Comparison of ENCODE assay signal across 18 cellular contexts in the genomic region with DNA sequence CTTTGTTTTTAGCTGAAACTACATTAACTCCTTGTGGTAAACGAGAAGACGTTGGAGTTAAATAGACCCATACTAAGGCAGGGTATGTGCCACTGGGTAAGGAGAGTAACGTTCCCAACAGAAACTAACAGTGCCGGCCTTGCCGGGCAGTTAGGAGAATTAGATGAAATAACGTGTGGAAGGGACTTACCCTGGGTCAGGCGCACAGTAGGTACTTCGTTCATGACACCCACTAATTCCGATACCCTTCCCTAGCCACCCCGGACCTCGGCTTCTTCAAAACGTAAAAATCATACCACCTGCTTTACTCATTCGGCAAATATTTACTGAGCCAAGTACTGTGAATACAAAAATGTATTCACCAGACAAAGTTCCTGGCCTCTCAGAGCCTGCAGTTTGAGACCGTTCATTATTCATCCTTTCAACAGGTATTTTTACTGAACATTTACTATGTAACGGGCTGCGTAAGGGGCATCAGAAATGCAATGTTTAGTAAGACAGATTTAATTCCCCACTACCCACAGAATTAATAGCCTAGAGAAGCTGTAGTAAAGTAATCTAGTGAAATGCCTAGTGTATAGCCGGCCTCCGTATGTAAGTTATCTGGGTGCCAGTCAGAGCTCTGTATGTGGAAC. TPM values are rescaled to one million over a fixed set of nuclear protein-coding genes. Genes with fewer than 3 reads are reported as not detected.
DNase-seq lines count a peak whose midpoint lies in the region; ATAC-seq and TF ChIP-seq lines count a peak whose summit lies in the region.
"Had no signal": no experiment of that assay in that cellular context is flagged by ENCODE, and none has a peak within 500 bp of the region (broad histone marks: within the 10 kb centered on the region; RNA-seq: fewer than 3 reads in every experiment).

No MANE protein-coding gene starts in this region.

- no peak for ATAC-seq in left cardiac atrium
- ATAC-seq in HG03571 (IDR thresholded peaks at IDR 0.05; ENCODE audit: unreplicated experiment), result no peak
- ATAC-seq: GM12878 had no signal

- H3K9ac ChIP-seq in endodermal cell (ENCODE audit: extremely low read depth, low read length, poor library complexity, severe bottlenecking), result no peak overlapping the region
- H3K9ac ChIP-seq: GM23248 had no signal

- no peaks in the 10 kb centered on the region for H3K36me3 Mint-ChIP-seq in endodermal cell (ENCODE audit: low read depth)
- H3K36me3 Mint-ChIP-seq: IgD-negative memory B cell had no signal

- H3K4me3 ChIP-seq in endodermal cell (ENCODE audit: low read length), result no peak overlapping the region
- H3K4me3 ChIP-seq: GM12878, GM23248 had no signal

- no peak overlapping the region for H3K4me3 Mint-ChIP-seq in endodermal cell
- H3K4me3 Mint-ChIP-seq: CD4-positive, alpha-beta T cell; IgD-negative memory B cell had no signal

- H3K4me1 Mint-ChIP-seq in endodermal cell, result no peaks in the 10 kb centered on the region
- H3K4me1 Mint-ChIP-seq: IgD-negative memory B cell had no signal

- H3K4me1 ChIP-seq in endodermal cell (ENCODE audit: control insufficient read depth, insufficient read depth, low read length), result no peaks in the 10 kb centered on the region

- peak; percentile 52 for DNase-seq in DMS53 treated with DMSO at 0.1 percent for 48 hours (lab: John Stamatoyannopoulos, UW; ENCODE audit: unreplicated experiment)
- DNase-seq in SHP77 treated with DMSO at 0.1 percent for 48 hours (lab: John Stamatoyannopoulos, UW), result peak; percentile 45
- DNase-seq in endodermal cell, result peak; percentile 10
- no peak for DNase-seq in NCI-H2171 (lab: John Stamatoyannopoulos, UW)
- DNase-seq in left cardiac atrium, result no peak
- DNase-seq: AML-193; CD4-positive, alpha-beta T cell; DMS153; DND-41; EL; KBM-7 had no signal

- 92% methylated on average over 15 to 17 of the region's 18 CpGs for WGBS in endodermal cell (ENCODE audit: insufficient coverage in 1 of 2, insufficient read length in 1 of 2), 2 experiments

- H3K27me3 Mint-ChIP-seq in endodermal cell (ENCODE audit: insufficient read depth), result peaks cover 2% of the 10 kb centered on the region

- no peaks in the 10 kb centered on the region for H3K27me3 ChIP-seq in endodermal cell (ENCODE audit: control insufficient read depth, insufficient read depth, low read length, poor library complexity, severe bottlenecking)

- H3K36me3 ChIP-seq in endodermal cell (ENCODE audit: control insufficient read depth, insufficient read depth, low read length), result no peaks in the 10 kb centered on the region

- no peak overlapping the region for H3K27ac Mint-ChIP-seq in endodermal cell
- H3K27ac Mint-ChIP-seq: CD4-positive, alpha-beta T cell; IgD-negative memory B cell had no signal

- no peak for TF ChIP-seq CTCF in endodermal cell (conservative IDR thresholded peaks at IDR 0.05)

- no peaks in the 10 kb centered on the region for H3K9me3 ChIP-seq in endodermal cell (ENCODE audit: control insufficient read depth, low read length)

- no peak overlapping the region for H3K27ac ChIP-seq in endodermal cell (ENCODE audit: low read depth, low read length)
- H3K27ac ChIP-seq: C4-2B, GM23248 had no signal

- no peaks in the 10 kb centered on the region for H3K9me3 Mint-ChIP-seq in endodermal cell
- H3K9me3 Mint-ChIP-seq: CD4-positive, alpha-beta T cell had no signal

- intact Hi-C loops in left cardiac atrium (cut with DNase I), result no loop called here

RNA-seq across cellular contexts. Expression of a gene that starts 3.2 kb away (rescaled TPM):
- total RNA-seq in endodermal cell, result not detected
- not detected for polyA plus RNA-seq in endodermal cell (2013, experiment 1 of 2)
- polyA plus RNA-seq in endodermal cell (2013, experiment 2 of 2), result not detected
- total RNA-seq in left cardiac atrium, result not detected
- total RNA-seq: CD4-positive, alpha-beta T cell; G401; GM12878; GM23248 had no signal
- polyA plus RNA-seq: BJ, GM12878, GM23248, IgD-negative memory B cell had no signal

Comparison
In these comparisons a context has a peak if more than half of its experiments do, and no peak if none do; other contexts are left out.
1. DNase-seq: peak in DMS53 treated with DMSO at 0.1 percent for 48 hours (single experiment), SHP77 treated with DMSO at 0.1 percent for 48 hours (single experiment) and endodermal cell (single experiment); none in NCI-H2171 (single experiment) and left cardiac atrium (single experiment).